In genomic region chr19:33248954-33249613, GRCh38 we compare ENCODE assay signal across 10 cellular contexts. TPM values are rescaled to one million over a fixed set of nuclear protein-coding genes. Genes with fewer than 3 reads are reported as not detected.
DNase-seq lines count a peak whose midpoint lies in the region; ATAC-seq and TF ChIP-seq lines count a peak whose summit lies in the region.
"Had no signal": no experiment of that assay in that cellular context is flagged by ENCODE, and none has a peak within 500 bp of the region (broad histone marks: within the 10 kb centered on the region; RNA-seq: fewer than 3 reads in every experiment).

No MANE protein-coding gene starts in this region.

- no peaks in the 10 kb centered on the region for H3K4me1 Mint-ChIP-seq in activated CD8-positive, alpha-beta memory T cell treated with anti-CD3 and anti-CD28 coated beads, Interleukin-2, amount 10 ng/mL, durations not matched to agents 7 days and 5 days

- H3K27ac ChIP-seq in upper lobe of left lung: peak overlapping the region in 1 of 4 donors; percentile 32

- no peaks in the 10 kb centered on the region for H3K36me3 ChIP-seq in upper lobe of left lung

- CTCF ChIA-PET in activated CD8-positive, alpha-beta memory T cell treated with anti-CD3 and anti-CD28 coated beads, Interleukin-2, amount 10 ng/mL, durations not matched to agents 7 days and 5 days (lab: Charles Lee): interaction anchor here (0.6 to 1.2 kb wide), 2 partner anchors 9 to 182 kb away, joined by 3 read pairs; no protein-coding TSS in a partner anchor

- H3K27me3 ChIP-seq in upper lobe of left lung: no peaks in the 10 kb centered on the region

- no peak for TF ChIP-seq POLR2A in upper lobe of left lung (IDR thresholded peaks at IDR 0.05)

- no peak overlapping the region for H3K4me3 ChIP-seq in upper lobe of left lung

- TF ChIP-seq EP300 in upper lobe of left lung (IDR thresholded peaks at IDR 0.05): no peak

- H3K9me3 Mint-ChIP-seq in activated CD8-positive, alpha-beta memory T cell treated with anti-CD3 and anti-CD28 coated beads, Interleukin-2, amount 10 ng/mL, durations not matched to agents 7 days and 5 days (ENCODE audit: low read depth): peaks cover 2% of the 10 kb centered on the region

- peaks cover 0 to 9% (median 4%) of the 10 kb centered on the region in 4 donors for H3K9me3 ChIP-seq in upper lobe of left lung

- H3K4me1 ChIP-seq in upper lobe of left lung: peaks cover 3 to 17% (median 9%) of the 10 kb centered on the region in 4 donors

- no peak for DNase-seq in activated CD8-positive, alpha-beta memory T cell treated with anti-CD3 and anti-CD28 coated beads, Interleukin-2, amount 10 ng/mL, durations not matched to agents 7 days and 5 days
- no peak for DNase-seq in activated CD8-positive, alpha-beta memory T cell treated with anti-CD3 and anti-CD28 coated beads, Interleukin-2, amount 50 U/mL, for 48 hours
- DNase-seq in RKO (ENCODE audit: low spot score): peak; percentile 30
- peak; percentile 59 for DNase-seq in islet precursor cell
- peak; percentile 76 to 92 for DNase-seq in upper lobe of left lung
- no peak for DNase-seq in NCI-H2081 (lab: John Stamatoyannopoulos, UW)
- DNase-seq: activated CD4-positive, CD25-positive, alpha-beta regulatory T cell treated with anti-CD3 and anti-CD28 coated beads, Interleukin-2, amount 50 U/mL, for 72 hours; NCI-H526 treated with DMSO at 0.1 percent for 48 hours had no signal

- H3K27ac Mint-ChIP-seq in activated CD8-positive, alpha-beta memory T cell treated with anti-CD3 and anti-CD28 coated beads, Interleukin-2, amount 10 ng/mL, durations not matched to agents 7 days and 5 days: no peak overlapping the region

- no peaks in the 10 kb centered on the region for H3K27me3 Mint-ChIP-seq in activated CD8-positive, alpha-beta memory T cell treated with anti-CD3 and anti-CD28 coated beads, Interleukin-2, amount 10 ng/mL, durations not matched to agents 7 days and 5 days

- H3K36me3 Mint-ChIP-seq in activated CD8-positive, alpha-beta memory T cell treated with anti-CD3 and anti-CD28 coated beads, Interleukin-2, amount 10 ng/mL, durations not matched to agents 7 days and 5 days: no peaks in the 10 kb centered on the region

- TF ChIP-seq CTCF in upper lobe of left lung (IDR thresholded peaks at IDR 0.05): peak in 3 of 6 experiments; percentile 15 to 24 (median 23)

- ATAC-seq in activated CD8-positive, alpha-beta memory T cell treated with anti-CD3 and anti-CD28 coated beads, Interleukin-2, amount 10 ng/mL, durations not matched to agents 7 days and 5 days: peak; percentile 59
- peak in 1 of 2 donors; percentile 72 for ATAC-seq in upper lobe of left lung (ENCODE audit: low FRiP score in 2 of 2)
- ATAC-seq in GM19467 (IDR thresholded peaks at IDR 0.05; ENCODE audit: unreplicated experiment): no peak
- no peak for ATAC-seq in HG02759 (IDR thresholded peaks at IDR 0.05; ENCODE audit: unreplicated experiment)

- 36 to 46% methylated on average over 20 to 25 of the region's 28 CpGs for WGBS in upper lobe of left lung, 2 donors

- no peak overlapping the region for H3K4me3 Mint-ChIP-seq in activated CD8-positive, alpha-beta memory T cell treated with anti-CD3 and anti-CD28 coated beads, Interleukin-2, amount 10 ng/mL, durations not matched to agents 7 days and 5 days

RNA-seq across cellular contexts. Expression of gene SLC7A10, which starts 23.4 kb away (rescaled TPM):
- total RNA-seq in activated CD8-positive, alpha-beta memory T cell treated with anti-CD3 and anti-CD28 coated beads, Interleukin-2, amount 10 ng/mL, durations not matched to agents 7 days and 5 days: not detected
- 1 to 10 TPM in 1 of 6 donors, under 1 TPM in 3, not detected in 2; 0.29 to 2.1 (median 0.47) TPM for total RNA-seq in upper lobe of left lung

RNA-seq across cellular contexts. Expression of gene CEBPA, which starts 53.2 kb away (rescaled TPM):
- total RNA-seq in activated CD8-positive, alpha-beta memory T cell treated with anti-CD3 and anti-CD28 coated beads, Interleukin-2, amount 10 ng/mL, durations not matched to agents 7 days and 5 days: under 1 TPM in 1 of 2 experiments, not detected in 1; 0.23 TPM
- 100 to 1,000 TPM in 3 of 6 donors, 10 to 100 TPM in 3; 53.5 to 183 (median 109) TPM for total RNA-seq in upper lobe of left lung

RNA-seq across cellular contexts. Expression of gene LRP3, which starts 55.0 kb away (rescaled TPM):
- under 1 TPM in 1 of 2 experiments, not detected in 1; 0.30 TPM for total RNA-seq in activated CD8-positive, alpha-beta memory T cell treated with anti-CD3 and anti-CD28 coated beads, Interleukin-2, amount 10 ng/mL, durations not matched to agents 7 days and 5 days
- 10 to 100 TPM in 4 of 6 donors, 1 to 10 TPM in 2; 8.2 to 29.7 (median 19.0) TPM for total RNA-seq in upper lobe of left lung

Comparison
In these comparisons a context has a peak if more than half of its experiments do, and no peak if none do; other contexts are left out.
1. DNase-seq: peak in RKO (single experiment), islet precursor cell (single experiment) and upper lobe of left lung (2 of 2); none in activated CD8-positive, alpha-beta memory T cell treated with anti-CD3 and anti-CD28 coated beads, Interleukin-2, amount 10 ng/mL, durations not matched to agents 7 days and 5 days (single experiment), activated CD8-positive, alpha-beta memory T cell treated with anti-CD3 and anti-CD28 coated beads, Interleukin-2, amount 50 U/mL, for 48 hours (single experiment) and NCI-H2081 (0 of 2).
2. RNA of gene CEBPA, which starts 53.2 kb away (total RNA-seq): 53.5 to 183 TPM in upper lobe of left lung; 0.23 TPM in activated CD8-positive, alpha-beta memory T cell treated with anti-CD3 and anti-CD28 coated beads, Interleukin-2, amount 10 ng/mL, durations not matched to agents 7 days and 5 days; every median in the first group is over 10 times any median in the second.
3. RNA of gene LRP3, which starts 55.0 kb away (total RNA-seq): 8.2 to 29.7 TPM in upper lobe of left lung; 0.30 TPM in activated CD8-positive, alpha-beta memory T cell treated with anti-CD3 and anti-CD28 coated beads, Interleukin-2, amount 10 ng/mL, durations not matched to agents 7 days and 5 days; every median in the first group is over 4 times any median in the second.